Comparison of ENCODE assay signal across 8 cellular contexts in genomic region chr1:113140588-113141446, GRCh38.
DNase-seq lines count a peak whose midpoint lies in the region; ATAC-seq and TF ChIP-seq lines count a peak whose summit lies in the region.

No MANE protein-coding gene starts in this region.

- intact Hi-C loops in activated CD4-positive, alpha-beta memory T cell treated with anti-CD3 and anti-CD28 coated beads for 36 hours (cut with micrococcal nuclease), result loop anchor here (1.0 to 5.0 kb wide), 3 partner anchors 251 to 537 kb away; partner anchors contain the start of gene MAGI3

- no peak overlapping the region for H3K9ac ChIP-seq in BLaER1

- CTCF ChIA-PET in activated CD4-positive, alpha-beta memory T cell treated with anti-CD3 and anti-CD28 coated beads for 36 hours (lab: Charles Lee), result interaction anchor here (0.7 to 5.4 kb wide), 14 partner anchors 9 to 683 kb away, joined by 3 to 25 read pairs (median 4); partner anchors contain the start of gene LRIG2

- H3K9me3 ChIP-seq in BLaER1, result no peaks in the 10 kb centered on the region

- DNase-seq in NCI-H774 (lab: John Stamatoyannopoulos, UW) (peak; percentile 68), mesothelial cell of epicardium (ENCODE audit: low spot score in 2 of 2, unreplicated experiment in 2 of 2) (peak; percentile 45 to 62)
- peak; percentile 67 for DNase-seq in activated CD4-positive, alpha-beta memory T cell treated with anti-CD3 and anti-CD28 coated beads for 36 hours
- peak; percentile 1 for DNase-seq in effector CD8-positive, alpha-beta T cell (lab: John Stamatoyannopoulos, UW)
- DNase-seq in stimulated activated effector memory CD8-positive, alpha-beta T cell treated with anti-CD3 and anti-CD28 coated beads, Interleukin-12 subunit alpha, Interleukin-12 subunit beta, amount 100 ng/mL, for 72 hours (ENCODE audit: low spot score in 2 of 2), result peak; percentile 17 to 67

- H3K27ac Mint-ChIP-seq in activated CD4-positive, alpha-beta memory T cell treated with anti-CD3 and anti-CD28 coated beads for 36 hours, result no peak overlapping the region
- H3K27ac Mint-ChIP-seq in mesothelial cell of epicardium, result peak overlapping the region; percentile 83
- H3K27ac Mint-ChIP-seq in stimulated activated effector memory CD8-positive, alpha-beta T cell treated with anti-CD3 and anti-CD28 coated beads, Interleukin-12 subunit alpha, Interleukin-12 subunit beta, amount 100 ng/mL, for 72 hours, result no peak overlapping the region

- ATAC-seq in GM19023 (IDR thresholded peaks at IDR 0.05; ENCODE audit: unreplicated experiment) (peak; percentile 85), HG03378 (IDR thresholded peaks at IDR 0.05; ENCODE audit: unreplicated experiment) (peak; percentile 73)
- ATAC-seq in stimulated activated effector memory CD8-positive, alpha-beta T cell treated with anti-CD3 and anti-CD28 coated beads, Interleukin-12 subunit alpha, Interleukin-12 subunit beta, amount 100 ng/mL, for 72 hours, result peak; percentile 85

- H3K36me3 ChIP-seq in BLaER1, result no peaks in the 10 kb centered on the region

- H3K4me1 Mint-ChIP-seq in activated CD4-positive, alpha-beta memory T cell treated with anti-CD3 and anti-CD28 coated beads for 36 hours (ENCODE audit: low read depth), result peaks cover 15% of the 10 kb centered on the region
- peaks cover 42% of the 10 kb centered on the region for H3K4me1 Mint-ChIP-seq in mesothelial cell of epicardium
- H3K4me1 Mint-ChIP-seq in stimulated activated effector memory CD8-positive, alpha-beta T cell treated with anti-CD3 and anti-CD28 coated beads, Interleukin-12 subunit alpha, Interleukin-12 subunit beta, amount 100 ng/mL, for 72 hours, result peaks cover 7% of the 10 kb centered on the region

- H3K4me2 ChIP-seq in BLaER1, result peak overlapping the region; percentile 21

- peak; percentile 81 for TF ChIP-seq CTCF in mesothelial cell of epicardium (IDR thresholded peaks at IDR 0.05; ENCODE audit: unreplicated experiment)

- no peaks in the 10 kb centered on the region for H3K9me3 Mint-ChIP-seq in activated CD4-positive, alpha-beta memory T cell treated with anti-CD3 and anti-CD28 coated beads for 36 hours
- no peaks in the 10 kb centered on the region for H3K9me3 Mint-ChIP-seq in mesothelial cell of epicardium
- H3K9me3 Mint-ChIP-seq in stimulated activated effector memory CD8-positive, alpha-beta T cell treated with anti-CD3 and anti-CD28 coated beads, Interleukin-12 subunit alpha, Interleukin-12 subunit beta, amount 100 ng/mL, for 72 hours, result no peaks in the 10 kb centered on the region

- H3K27me3 ChIP-seq in BLaER1, result no peaks in the 10 kb centered on the region

- POLR2A ChIA-PET in activated CD4-positive, alpha-beta memory T cell treated with anti-CD3 and anti-CD28 coated beads for 36 hours (lab: Charles Lee), result no interaction called here

- peaks cover 19% of the 10 kb centered on the region for H3K4me1 ChIP-seq in BLaER1

- H4K20me1 ChIP-seq in BLaER1, result no peaks in the 10 kb centered on the region

- 0 out of 2 replicates have a peak overlapping the region, but pooled peaks have one; percentile 18 for H3K27ac ChIP-seq in BLaER1

- no peak overlapping the region for H3K4me3 Mint-ChIP-seq in activated CD4-positive, alpha-beta memory T cell treated with anti-CD3 and anti-CD28 coated beads for 36 hours
- H3K4me3 Mint-ChIP-seq in mesothelial cell of epicardium, result no peak overlapping the region
- no peak overlapping the region for H3K4me3 Mint-ChIP-seq in stimulated activated effector memory CD8-positive, alpha-beta T cell treated with anti-CD3 and anti-CD28 coated beads, Interleukin-12 subunit alpha, Interleukin-12 subunit beta, amount 100 ng/mL, for 72 hours

- H3K36me3 Mint-ChIP-seq in activated CD4-positive, alpha-beta memory T cell treated with anti-CD3 and anti-CD28 coated beads for 36 hours, result no peaks in the 10 kb centered on the region
- no peaks in the 10 kb centered on the region for H3K36me3 Mint-ChIP-seq in mesothelial cell of epicardium
- no peaks in the 10 kb centered on the region for H3K36me3 Mint-ChIP-seq in stimulated activated effector memory CD8-positive, alpha-beta T cell treated with anti-CD3 and anti-CD28 coated beads, Interleukin-12 subunit alpha, Interleukin-12 subunit beta, amount 100 ng/mL, for 72 hours

- H3K4me3 ChIP-seq in BLaER1, result no peak overlapping the region

- H3K27me3 Mint-ChIP-seq in activated CD4-positive, alpha-beta memory T cell treated with anti-CD3 and anti-CD28 coated beads for 36 hours, result no peaks in the 10 kb centered on the region
- no peaks in the 10 kb centered on the region for H3K27me3 Mint-ChIP-seq in mesothelial cell of epicardium (ENCODE audit: low read depth)

Comparison
In these comparisons a context has a peak if more than half of its experiments do, and no peak if none do; other contexts are left out.
1. DNase-seq: peak in every context shown above with its lines; median percentile 68 in NCI-H774; 67 in activated CD4-positive, alpha-beta memory T cell treated with anti-CD3 and anti-CD28 coated beads for 36 hours; 54 in mesothelial cell of epicardium; 42 in stimulated activated effector memory CD8-positive, alpha-beta T cell treated with anti-CD3 and anti-CD28 coated beads, Interleukin-12 subunit alpha, Interleukin-12 subunit beta, amount 100 ng/mL, for 72 hours; 1 in effector CD8-positive, alpha-beta T cell.